Comparison of ENCODE assay signal across 8 cellular contexts in the genomic region with DNA sequence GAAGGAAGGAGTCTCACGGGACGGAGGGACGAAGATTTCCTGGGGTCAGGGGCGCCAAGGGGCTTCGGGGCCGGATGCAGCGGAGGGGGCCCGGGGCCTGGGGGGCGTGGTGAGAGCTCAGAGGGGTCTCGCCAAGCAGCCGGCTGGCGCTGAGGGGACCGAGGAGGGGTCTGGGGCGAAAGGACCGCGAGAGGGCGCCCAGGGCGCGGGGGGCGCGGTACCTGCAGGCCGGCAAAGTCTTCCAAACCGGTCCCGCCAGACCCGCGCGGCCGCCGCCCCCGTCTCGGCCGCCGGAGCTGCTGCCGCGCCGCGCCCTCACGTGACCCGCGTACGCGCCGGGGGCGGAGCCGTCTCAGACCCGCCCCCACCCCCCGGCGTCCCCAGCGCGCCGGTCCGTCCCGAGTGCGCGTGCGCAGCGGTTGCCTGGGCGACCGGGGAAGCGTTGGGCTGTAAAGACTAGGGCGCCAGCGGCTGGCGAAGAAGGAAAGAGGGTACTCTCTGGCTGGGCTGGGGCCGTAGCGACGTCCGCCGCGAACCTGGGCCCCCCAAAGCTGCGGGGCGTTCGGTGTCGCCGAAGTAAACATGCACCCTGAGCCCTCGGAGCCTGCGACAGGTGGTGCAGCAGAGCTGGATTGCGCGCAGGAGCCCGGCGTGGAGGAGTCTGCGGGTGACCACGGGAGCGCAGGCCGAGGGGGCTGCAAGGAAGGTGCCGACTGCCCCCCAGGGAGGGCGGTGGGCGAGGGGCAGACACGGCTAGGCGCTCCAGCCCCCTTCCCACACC.
A peak's percentile ranks its signal among the peaks of the same experiment; 100 is the strongest.
DNase-seq lines count a peak whose midpoint lies in the region; ATAC-seq and TF ChIP-seq lines count a peak whose summit lies in the region.

A gene (plus strand): TSS at position 450 of the 781 bp plus-strand sequence. CDS start 133 bp downstream, at position 583.
A gene (minus strand): TSS at position 319 of the 781 bp plus-strand sequence. CDS start 13,856 bp downstream, outside the sequence.

- ATAC-seq in GM18870 (IDR thresholded peaks at IDR 0.05; ENCODE audit: unreplicated experiment) (peak; percentile 48), HG03103 (IDR thresholded peaks at IDR 0.05; ENCODE audit: low read depth, unreplicated experiment) (peak; percentile 80)

- peak within 1 kb of the TSS; percentile 81 for H3K4me3 ChIP-seq in AG09309 (ENCODE audit: control insufficient read depth, low read depth, low read length)
- H3K4me3 ChIP-seq in choroid plexus epithelial cell (ENCODE audit: low read depth, low read length): peak within 1 kb of the TSS; percentile 89

- peak; percentile 13 for DNase-seq in AG09309 (ENCODE audit: low read depth)
- peak; percentile 82 for DNase-seq in NCI-H345 (lab: John Stamatoyannopoulos, UW)
- DNase-seq in activated CD4-positive, alpha-beta T cell treated with anti-CD3 and anti-CD28 coated beads for 24 hours (ENCODE audit: low read depth in 2 of 2): peak; percentile 92
- peak; percentile 84 for DNase-seq in choroid plexus epithelial cell (ENCODE audit: low read depth)
- peak; percentile 97 for DNase-seq in left kidney (ENCODE audit: low read depth, low spot score)
- DNase-seq in stimulated activated CD4-positive, alpha-beta T cell treated with anti-CD3 and anti-CD28 coated beads, Interleukin-1b, Interleukin-23, amount 100 ng/mL, for 24 hours (ENCODE audit: low read depth in 4 of 4, low spot score in 1 of 4): peak; percentile 82 to 93 (median 90)

- TF ChIP-seq CTCF in AG09309 (IDR thresholded peaks at IDR 0.05; ENCODE audit: control insufficient read depth, insufficient read depth, low read depth, low read length, missing control alignments): no peak
- TF ChIP-seq CTCF in choroid plexus epithelial cell (conservative IDR thresholded peaks at IDR 0.05; ENCODE audit: low read depth, low read length): no peak

Comparison
In these comparisons a context has a peak if more than half of its experiments do, and no peak if none do; other contexts are left out.
1. Peak in every context shown above with its lines: DNase-seq, ATAC-seq and H3K4me3 ChIP-seq.
2. DNase-seq: peak in every context shown above with its lines; median percentile 97 in left kidney; 92 in activated CD4-positive, alpha-beta T cell treated with anti-CD3 and anti-CD28 coated beads for 24 hours; 90 in stimulated activated CD4-positive, alpha-beta T cell treated with anti-CD3 and anti-CD28 coated beads, Interleukin-1b, Interleukin-23, amount 100 ng/mL, for 24 hours; 84 in choroid plexus epithelial cell; 82 in NCI-H345; 13 in AG09309.